ENCODE assay signal across 28 cellular contexts in genomic region chr2:141182246-141182645, GRCh38.
"Had no signal": no experiment of that assay in that cellular context is flagged by ENCODE, and none has a peak within 500 bp of the region (broad histone marks: within the 10 kb centered on the region; RNA-seq: fewer than 3 reads in every experiment).

No MANE protein-coding gene starts in this region.

- H3K4me1 ChIP-seq: ascending aorta had no signal

- H3K27me3 ChIP-seq: ascending aorta, cardiac muscle cell had no signal

- H3K36me3 ChIP-seq: ascending aorta, cardiac muscle cell had no signal

- H3K4me3 ChIP-seq: ascending aorta, cardiac muscle cell had no signal

- DNase-seq: activated B cell treated with CpG ODN at 0.5 μM for 24 hours; activated CD4-positive, alpha-beta memory T cell treated with anti-CD3 and anti-CD28 coated beads for 36 hours; activated CD4-positive, alpha-beta T cell treated with anti-CD3 and anti-CD28 coated beads for 4 hours; activated CD4-positive, alpha-beta T cell treated with anti-CD3 and anti-CD28 coated beads, Interleukin-2, amount 10 ng/mL, durations not matched to agents 24 days and 14 days; activated CD4-positive, alpha-beta T cell treated with anti-CD3 and anti-CD28 coated beads, Interleukin-2, amount 50 U/mL, for 1 hour; activated CD4-positive, alpha-beta T cell treated with anti-CD3 and anti-CD28 coated beads, Interleukin-2, amount 50 U/mL, for 4 hours; activated CD4-positive, CD25-positive, alpha-beta regulatory T cell treated with anti-CD3 and anti-CD28 coated beads, Interleukin-2, amount 50 U/mL, for 72 hours; activated CD8-positive, alpha-beta memory T cell treated with anti-CD3 and anti-CD28 coated beads, Interleukin-2, amount 50 U/mL, for 4 hours; activated CD8-positive, alpha-beta T cell treated with anti-CD3 and anti-CD28 coated beads for 36 hours; activated effector memory CD4-positive, alpha-beta T cell treated with Interleukin-2 at 50 U/mL for 16 hours; activated gamma-delta T cell; activated naive CD4-positive, alpha-beta T cell treated with anti-CD3 and anti-CD28 coated beads, Interleukin-2, amount 10 ng/mL, durations not matched to agents 7 days and 5 days; activated naive CD4-positive, alpha-beta T cell treated with Interleukin-2 at 50 U/mL for 16 hours; activated naive CD8-positive, alpha-beta T cell treated with anti-CD3 and anti-CD28 coated beads, Interleukin-2, amount 10 ng/mL, durations not matched to agents 7 days and 5 days; activated naive CD8-positive, alpha-beta T cell treated with anti-CD3 and anti-CD28 coated beads, Interleukin-2, amount 50 U/mL, for 24 hours; activated T-cell treated with anti-CD3 and anti-CD28 coated beads, Interleukin-2, amount 50 U/mL, for 24 hours; activated T-cell treated with anti-CD3 and anti-CD28 coated beads, Interleukin-2, amount 50 U/mL, for 48 hours; amygdala; anterior cingulate cortex; caudate nucleus; cerebellar nuclear complex; T-helper 2 cell; T-helper 9 cell had no signal

- H3K27ac ChIP-seq: ascending aorta, cardiac muscle cell, VCaP had no signal

- FAIRE-seq: bronchial epithelial cell, TTC549 had no signal

- ATAC-seq: activated CD8-positive, alpha-beta T cell treated with anti-CD3 and anti-CD28 coated beads for 36 hours; activated naive CD8-positive, alpha-beta T cell treated with anti-CD3 and anti-CD28 coated beads, Interleukin-2, amount 50 U/mL, for 24 hours had no signal

- H3K9me3 ChIP-seq: ascending aorta had no signal
